Comparison of ENCODE assay signal across 8 cellular contexts in the genomic region with DNA sequence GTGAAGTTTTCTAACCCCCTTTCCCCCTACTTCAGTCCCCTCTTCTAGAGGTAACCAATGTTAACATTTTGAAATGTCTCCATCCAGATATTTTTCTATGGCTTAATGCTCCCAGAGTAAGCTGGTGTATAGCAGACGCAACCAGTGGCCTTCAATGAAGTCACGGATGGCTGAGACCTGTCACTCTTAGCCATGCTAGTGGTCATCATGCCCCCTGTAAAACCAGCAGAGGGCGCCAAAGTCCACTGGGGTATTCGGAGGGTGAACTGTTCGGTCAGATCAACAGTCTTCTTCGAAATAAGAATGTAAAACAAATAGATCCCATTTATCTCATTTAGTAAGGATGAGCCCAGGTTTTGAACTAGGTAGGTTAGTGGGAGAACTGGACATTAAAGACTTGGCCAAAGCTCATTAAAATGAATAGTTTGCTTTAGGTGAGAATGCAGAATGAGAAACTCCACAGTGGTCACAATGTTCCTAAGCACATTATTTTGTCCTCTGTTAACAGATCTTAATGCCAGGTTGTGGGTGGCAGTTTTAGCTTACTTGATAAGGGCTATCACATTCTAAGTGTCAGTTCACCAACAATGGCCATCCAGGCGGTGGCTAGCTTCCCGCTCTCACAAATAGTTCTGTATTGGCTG. TPM values are rescaled to one million over a fixed set of nuclear protein-coding genes. Genes with fewer than 3 reads are reported as not detected.
DNase-seq lines count a peak whose midpoint lies in the region; TF ChIP-seq lines count a peak whose summit lies in the region.

No MANE protein-coding gene starts in this region.

- peak; percentile 60 for TF ChIP-seq CTCF in KMS-11 (conservative IDR thresholded peaks at IDR 0.05; ENCODE audit: low read depth, low read length)
- peak; percentile 91 for TF ChIP-seq CTCF in choroid plexus epithelial cell (conservative IDR thresholded peaks at IDR 0.05; ENCODE audit: low read depth, low read length)

- peaks cover 20% of the 10 kb centered on the region for H3K27me3 Mint-ChIP-seq in activated T-cell treated with anti-CD3 and anti-CD28 coated beads, Interleukin-2, amount 50 U/mL, for 24 hours

- peak; percentile 36 for DNase-seq in activated T-cell treated with anti-CD3 and anti-CD28 coated beads, Interleukin-2, amount 50 U/mL, for 24 hours
- no peak for DNase-seq in activated T-cell treated with anti-CD3 and anti-CD28 coated beads, Interleukin-2, amount 50 U/mL, for 1 hour
- DNase-seq in H4 (ENCODE audit: low spot score) = peak; percentile 41
- DNase-seq in SJSA1 (ENCODE audit: low read depth in 1 of 2, low spot score in 2 of 2) = peak; percentile 31 to 62
- DNase-seq in choroid plexus epithelial cell (ENCODE audit: low read depth) = peak; percentile 61
- DNase-seq in myocyte (ENCODE audit: low read depth) = peak; percentile 64
- DNase-seq in inferior parietal cortex (ENCODE audit: extremely low spot score) = no peak

- H3K79me2 ChIP-seq in KMS-11 (ENCODE audit: insufficient read depth, low read depth) = no peaks in the 10 kb centered on the region

- H3K36me3 ChIP-seq in KMS-11 (ENCODE audit: insufficient read depth) (no peaks in the 10 kb centered on the region), SJSA1 (no peaks in the 10 kb centered on the region)

- no peak overlapping the region for H2AFZ ChIP-seq in KMS-11 (ENCODE audit: low read depth)

- H3K4me1 Mint-ChIP-seq in activated T-cell treated with anti-CD3 and anti-CD28 coated beads, Interleukin-2, amount 50 U/mL, for 24 hours (ENCODE audit: low read depth) = no peaks in the 10 kb centered on the region

- H3K27ac ChIP-seq in KMS-11 = no peak overlapping the region
- no peak overlapping the region for H3K27ac ChIP-seq in SJSA1

- no peak overlapping the region for H3K27ac Mint-ChIP-seq in activated T-cell treated with anti-CD3 and anti-CD28 coated beads, Interleukin-2, amount 50 U/mL, for 24 hours

- no peak overlapping the region for H3K4me2 ChIP-seq in KMS-11

- H4K20me1 ChIP-seq in KMS-11 (ENCODE audit: insufficient read depth) = no peaks in the 10 kb centered on the region

- no peaks in the 10 kb centered on the region for H3K27me3 ChIP-seq in KMS-11 (ENCODE audit: insufficient read depth, low read depth)
- H3K27me3 ChIP-seq in SJSA1 (replicated peaks) = no peaks in the 10 kb centered on the region

- H3K9me3 ChIP-seq in SJSA1 (replicated peaks) = no peaks in the 10 kb centered on the region

- H3K4me1 ChIP-seq in KMS-11 (ENCODE audit: low read depth, poor library complexity, severe bottlenecking) (no peaks in the 10 kb centered on the region), SJSA1 (replicated peaks) (no peaks in the 10 kb centered on the region)

- no peak overlapping the region for H3K4me3 Mint-ChIP-seq in activated T-cell treated with anti-CD3 and anti-CD28 coated beads, Interleukin-2, amount 50 U/mL, for 24 hours

- no peaks in the 10 kb centered on the region for H3K9me3 Mint-ChIP-seq in activated T-cell treated with anti-CD3 and anti-CD28 coated beads, Interleukin-2, amount 50 U/mL, for 24 hours

- no peak overlapping the region for H3K4me3 ChIP-seq in KMS-11 (IDR thresholded peaks at IDR 0.05; ENCODE audit: insufficient read depth, low read depth, low read length)
- no peak overlapping the region for H3K4me3 ChIP-seq in SJSA1
- no peak overlapping the region for H3K4me3 ChIP-seq in choroid plexus epithelial cell (ENCODE audit: low read depth, low read length)

- no peaks in the 10 kb centered on the region for H3K36me3 Mint-ChIP-seq in activated T-cell treated with anti-CD3 and anti-CD28 coated beads, Interleukin-2, amount 50 U/mL, for 24 hours (ENCODE audit: low read depth)

- H3K9ac ChIP-seq in KMS-11 = no peak overlapping the region

RNA-seq across cellular contexts. Expression of gene MMP8, which starts 8.6 kb away (rescaled TPM):
- not detected in 2 replicates for total RNA-seq in H4 (2014; rRNA removed; shearing (Covaris generic))
- total RNA-seq in SJSA1 (2014; rRNA removed; shearing (Covaris generic)) = not detected in 2 replicates
- total RNA-seq in myocyte = not detected in 2 replicates
- not detected for polyA plus RNA-seq in myocyte (2012)

RNA-seq across cellular contexts. Expression of gene MMP27, which starts 27.8 kb away (rescaled TPM):
- total RNA-seq in H4 (2014; rRNA removed; shearing (Covaris generic)) = not detected in 2 replicates
- not detected in 2 replicates for total RNA-seq in SJSA1 (2014; rRNA removed; shearing (Covaris generic))
- total RNA-seq in myocyte = not detected in 2 replicates
- not detected for polyA plus RNA-seq in myocyte (2012)

RNA-seq across cellular contexts. Expression of gene MMP10, which starts 47.1 kb away (rescaled TPM):
- 0.33 TPM in 1 of 2 replicates, not detected in the other for total RNA-seq in H4 (2014; rRNA removed; shearing (Covaris generic))
- total RNA-seq in SJSA1 (2014; rRNA removed; shearing (Covaris generic)) = 0.63 TPM in 1 of 2 replicates, not detected in the other
- not detected in 2 replicates for total RNA-seq in myocyte
- polyA plus RNA-seq in myocyte (2012) = 0.10 TPM

Comparison
In these comparisons a context has a peak if more than half of its experiments do, and no peak if none do; other contexts are left out.
1. DNase-seq: peak in activated T-cell treated with anti-CD3 and anti-CD28 coated beads, Interleukin-2, amount 50 U/mL, for 24 hours (single experiment), H4 (single experiment), SJSA1 (2 of 2), choroid plexus epithelial cell (single experiment) and myocyte (single experiment); none in activated T-cell treated with anti-CD3 and anti-CD28 coated beads, Interleukin-2, amount 50 U/mL, for 1 hour (single experiment) and inferior parietal cortex (single experiment).